8 cellular contexts compared by ENCODE assay signal in genomic region chr22:37043828-37044538, GRCh38. TPM values are rescaled to one million over a fixed set of nuclear protein-coding genes. Genes with fewer than 3 reads are reported as not detected.
DNase-seq lines count a peak whose midpoint lies in the region; ATAC-seq and TF ChIP-seq lines count a peak whose summit lies in the region.

No MANE protein-coding gene starts in this region.

- H3K9me3 ChIP-seq in CD4-positive, alpha-beta T cell (ENCODE audit: control insufficient read depth, low read length), result no peaks in the 10 kb centered on the region
- no peaks in the 10 kb centered on the region for H3K9me3 ChIP-seq in heart right ventricle
- no peaks in the 10 kb centered on the region for H3K9me3 ChIP-seq in smooth muscle cell (replicated peaks; ENCODE audit: low read depth)
- H3K9me3 ChIP-seq in tibial artery, result no peaks in the 10 kb centered on the region
- H3K9me3 ChIP-seq in effector memory CD4-positive, alpha-beta T cell (ENCODE audit: control insufficient read depth, low read length), result no peaks in the 10 kb centered on the region

- H3K4me1 ChIP-seq in heart right ventricle (peaks cover 0 to 8% (median 0%) of the 10 kb centered on the region in 9 donors), smooth muscle cell (ENCODE audit: low read depth) (no peaks in the 10 kb centered on the region), tibial artery (no peaks in the 10 kb centered on the region)
- H3K4me1 ChIP-seq in effector memory CD4-positive, alpha-beta T cell (ENCODE audit: control insufficient read depth, insufficient read depth, low read length, poor library complexity, severe bottlenecking), result no peaks in the 10 kb centered on the region

- H3K4me1 Mint-ChIP-seq in CD4-positive, alpha-beta T cell (ENCODE audit: low read depth), result no peaks in the 10 kb centered on the region
- H3K4me1 Mint-ChIP-seq in activated T-cell treated with anti-CD3 and anti-CD28 coated beads, Interleukin-2, amount 50 U/mL, for 4 hours (ENCODE audit: low read depth), result peaks cover 7% of the 10 kb centered on the region

- CTCF ChIA-PET in CD4-positive, alpha-beta T cell (lab: Charles Lee), result no interaction called here

- POLR2A ChIA-PET in CD4-positive, alpha-beta T cell (lab: Charles Lee), result no interaction called here

- H3K4me3 ChIP-seq in heart right ventricle (no peak overlapping the region), smooth muscle cell (no peak overlapping the region), tibial artery (no peak overlapping the region)
- no peak overlapping the region for H3K4me3 ChIP-seq in effector memory CD4-positive, alpha-beta T cell (ENCODE audit: insufficient read depth, low read depth, low read length, poor library complexity, severe bottlenecking)

- H3K27me3 Mint-ChIP-seq in CD4-positive, alpha-beta T cell, result no peaks in the 10 kb centered on the region
- peaks cover 2% of the 10 kb centered on the region for H3K27me3 Mint-ChIP-seq in activated T-cell treated with anti-CD3 and anti-CD28 coated beads, Interleukin-2, amount 50 U/mL, for 4 hours (ENCODE audit: low read depth)

- H3K4me3 Mint-ChIP-seq in CD4-positive, alpha-beta T cell, result no peak overlapping the region
- no peak overlapping the region for H3K4me3 Mint-ChIP-seq in activated T-cell treated with anti-CD3 and anti-CD28 coated beads, Interleukin-2, amount 50 U/mL, for 4 hours

- H3K4me2 ChIP-seq in smooth muscle cell, result no peak overlapping the region

- intact Hi-C loops in CD4-positive, alpha-beta T cell (cut with DNase I, micrococcal nuclease), result no loop called here
- intact Hi-C loops in heart right ventricle (cut with DNase I), result loop anchor here in 6 of 10 donors (5.0 to 10.0 kb wide), 5 partner anchors 67 to 259 kb away; no protein-coding TSS in a partner anchor
- intact Hi-C loops in tibial artery (cut with DNase I; ENCODE audit: low total_unique reads), result no loop called here

- no peaks in the 10 kb centered on the region for H4K20me1 ChIP-seq in smooth muscle cell (ENCODE audit: low read depth)

- DNase-seq in CD4-positive, alpha-beta T cell, result peak in 6 of 10 experiments; percentile 13 to 42 (median 24)
- DNase-seq in NCI-H526 (lab: John Stamatoyannopoulos, UW), result peak; percentile 52 to 83
- peak; percentile 17 for DNase-seq in activated T-cell treated with anti-CD3 and anti-CD28 coated beads, Interleukin-2, amount 50 U/mL, for 4 hours
- DNase-seq in heart right ventricle, result peak; percentile 50 to 63
- DNase-seq in smooth muscle cell (lab: John Stamatoyannopoulos, UW; ENCODE audit: unreplicated experiment), result no peak
- no peak for DNase-seq in tibial artery
- DNase-seq in effector memory CD4-positive, alpha-beta T cell, result no peak

- no peak overlapping the region for H3K27ac Mint-ChIP-seq in CD4-positive, alpha-beta T cell

- ATAC-seq in CD4-positive, alpha-beta T cell (ENCODE audit: poor library complexity), result no peak
- ATAC-seq in GM21825 (IDR thresholded peaks at IDR 0.05; ENCODE audit: unreplicated experiment) (peak; percentile 57), heart right ventricle (peak; percentile 80 to 90 (median 87))
- ATAC-seq in activated T-cell treated with anti-CD3 and anti-CD28 coated beads, Interleukin-2, amount 50 U/mL, for 4 hours, result peak; percentile 58 to 76

- no peak overlapping the region for H3K27ac ChIP-seq in CD4-positive, alpha-beta T cell (ENCODE audit: low read depth, low read length)
- H3K27ac ChIP-seq in heart right ventricle (no peak overlapping the region), smooth muscle cell (ENCODE audit: low read depth) (no peak overlapping the region), tibial artery (no peak overlapping the region)
- no peak overlapping the region for H3K27ac ChIP-seq in effector memory CD4-positive, alpha-beta T cell (ENCODE audit: insufficient read depth, low read length, poor library complexity, severe bottlenecking)

- H3K36me3 Mint-ChIP-seq in CD4-positive, alpha-beta T cell (ENCODE audit: low read depth), result no peaks in the 10 kb centered on the region
- no peaks in the 10 kb centered on the region for H3K36me3 Mint-ChIP-seq in activated T-cell treated with anti-CD3 and anti-CD28 coated beads, Interleukin-2, amount 50 U/mL, for 4 hours (ENCODE audit: insufficient read depth)

- H2AFZ ChIP-seq in smooth muscle cell (ENCODE audit: low read depth), result no peak overlapping the region

- TF ChIP-seq CTCF in CD4-positive, alpha-beta T cell (IDR thresholded peaks at IDR 0.05), result peak; percentile 34
- TF ChIP-seq CTCF in heart right ventricle (IDR thresholded peaks at IDR 0.05), result peak; percentile 40 to 73 (median 65)
- TF ChIP-seq CTCF in smooth muscle cell (IDR thresholded peaks at IDR 0.05; ENCODE audit: borderline replicate concordance, insufficient read depth, poor library complexity, severe bottlenecking), result peak; percentile 50
- peak in 1 of 2 experiments; percentile 18 for TF ChIP-seq CTCF in tibial artery (IDR thresholded peaks at IDR 0.05)

- H3F3A ChIP-seq in smooth muscle cell (ENCODE audit: low read depth), result no peaks in the 10 kb centered on the region

- H3K79me2 ChIP-seq in smooth muscle cell (ENCODE audit: low read depth), result no peaks in the 10 kb centered on the region

- no peaks in the 10 kb centered on the region for H3K36me3 ChIP-seq in heart right ventricle
- H3K36me3 ChIP-seq in smooth muscle cell (ENCODE audit: low read depth), result no peaks in the 10 kb centered on the region
- H3K36me3 ChIP-seq in tibial artery, result no peaks in the 10 kb centered on the region
- no peaks in the 10 kb centered on the region for H3K36me3 ChIP-seq in effector memory CD4-positive, alpha-beta T cell (ENCODE audit: control insufficient read depth, insufficient read depth, low read length)

- H3K9ac ChIP-seq in smooth muscle cell (ENCODE audit: low read depth), result no peak overlapping the region

- no peaks in the 10 kb centered on the region for H3K27me3 ChIP-seq in CD4-positive, alpha-beta T cell (ENCODE audit: control insufficient read depth, insufficient read depth, low read length)
- H3K27me3 ChIP-seq in heart right ventricle (peaks cover 0 to 22% (median under 1%) of the 10 kb centered on the region in 7 donors), smooth muscle cell (ENCODE audit: low read depth) (no peaks in the 10 kb centered on the region), tibial artery (peaks cover 0 to 12% of the 10 kb centered on the region in 2 donors)
- no peaks in the 10 kb centered on the region for H3K27me3 ChIP-seq in effector memory CD4-positive, alpha-beta T cell (replicated peaks; ENCODE audit: control insufficient read depth, insufficient read depth, low read length, poor library complexity, severe bottlenecking)

- 30 to 32% methylated on average over 17 of the region's 17 CpGs for WGBS in heart right ventricle, 2 donors
- WGBS in smooth muscle cell (ENCODE audit: low lambda C conversion rate), result 62% methylated on average over 17 of the region's 17 CpGs

- H3K9me3 Mint-ChIP-seq in CD4-positive, alpha-beta T cell, result no peaks in the 10 kb centered on the region
- H3K9me3 Mint-ChIP-seq in activated T-cell treated with anti-CD3 and anti-CD28 coated beads, Interleukin-2, amount 50 U/mL, for 4 hours, result no peaks in the 10 kb centered on the region

RNA-seq across cellular contexts. Expression of gene KCTD17, which starts 7.6 kb away (rescaled TPM):
- 10 to 100 TPM; 17.3 to 17.9 TPM for total RNA-seq in CD4-positive, alpha-beta T cell
- total RNA-seq in activated T-cell treated with anti-CD3 and anti-CD28 coated beads, Interleukin-2, amount 50 U/mL, for 4 hours, result 10 to 100 TPM; 33.8 to 39.6 (median 34.3) TPM
- total RNA-seq in heart right ventricle (10 to 100 TPM in 7 of 10 donors, 1 to 10 TPM in 3; 6.9 to 49.2 (median 13.8) TPM), smooth muscle cell (8.2 and 20.0 TPM in 2 replicates)
- polyA plus RNA-seq in heart right ventricle (10 to 100 TPM; 17.6 to 17.8 TPM), smooth muscle cell (31.8 and 36.9 TPM in 2 replicates)

RNA-seq across cellular contexts. Expression of gene MPST, which starts 24.4 kb away (rescaled TPM):
- total RNA-seq in CD4-positive, alpha-beta T cell, result 1 to 10 TPM; 1.7 to 1.8 TPM
- total RNA-seq in activated T-cell treated with anti-CD3 and anti-CD28 coated beads, Interleukin-2, amount 50 U/mL, for 4 hours, result 1 to 10 TPM; 4.7 to 7.2 (median 6.0) TPM
- total RNA-seq in heart right ventricle, result 10 to 100 TPM; 27.1 to 81.2 (median 42.0) TPM
- polyA plus RNA-seq in heart right ventricle, result 100 to 1,000 TPM; 160 to 192 TPM
- 49.9 and 55.3 TPM in 2 replicates for total RNA-seq in smooth muscle cell
- polyA plus RNA-seq in smooth muscle cell, result 105 and 119 TPM in 2 replicates

RNA-seq across cellular contexts. Expression of gene TST, which starts 24.7 kb away (rescaled TPM):
- not detected for total RNA-seq in CD4-positive, alpha-beta T cell
- 1 to 10 TPM; 1.2 TPM for total RNA-seq in activated T-cell treated with anti-CD3 and anti-CD28 coated beads, Interleukin-2, amount 50 U/mL, for 4 hours
- total RNA-seq in heart right ventricle (10 to 100 TPM; 34.1 to 87.4 (median 44.5) TPM), smooth muscle cell (10.4 and 19.9 TPM in 2 replicates)
- polyA plus RNA-seq in heart right ventricle (10 to 100 TPM; 72.5 to 74.8 TPM), smooth muscle cell (15.0 and 17.5 TPM in 2 replicates)

Comparison
In these comparisons a context has a peak if more than half of its experiments do, and no peak if none do; other contexts are left out.
1. DNase-seq: peak in CD4-positive, alpha-beta T cell (6 of 10), NCI-H526 (2 of 2), activated T-cell treated with anti-CD3 and anti-CD28 coated beads, Interleukin-2, amount 50 U/mL, for 4 hours (single experiment) and heart right ventricle (2 of 2); none in smooth muscle cell (single experiment), tibial artery (0 of 2) and effector memory CD4-positive, alpha-beta T cell (0 of 3).
2. intact Hi-C loops: an anchor here in heart right ventricle (5.0 to 10.0 kb wide); none called in CD4-positive, alpha-beta T cell and tibial artery.